1 cellular context compared by ENCODE assay signal in genomic region chr12:116373610-116374606, GRCh38.
TF ChIP-seq lines count a peak whose summit lies in the region.

No MANE protein-coding gene starts in this region.

TF ChIP-seq in H1, 55 proteins besides CTCF, POLR2A, EP300 and RAD21:
- no peak for TF ChIP-seq MAFK (IDR thresholded peaks at IDR 0.05; ENCODE audit: low read depth, low read length)
- no peak for TF ChIP-seq CBX5 (IDR thresholded peaks at IDR 0.05; ENCODE audit: low read depth, low read length)
- TF ChIP-seq RNF2 (IDR thresholded peaks at IDR 0.05; ENCODE audit: borderline replicate concordance, low read depth, low read length, missing control alignments, poor library complexity, severe bottlenecking), result no peak
- TF ChIP-seq BRCA1 (IDR thresholded peaks at IDR 0.05; ENCODE audit: low read depth, low read length), result no peak
- no peak for TF ChIP-seq FOSL1 (IDR thresholded peaks at IDR 0.05; ENCODE audit: insufficient read depth, low read depth, low read length)
- no peak for TF ChIP-seq KDM4A (IDR thresholded peaks at IDR 0.05; ENCODE audit: low read depth, low read length, severe bottlenecking)
- TF ChIP-seq TCF12 (IDR thresholded peaks at IDR 0.05; ENCODE audit: low read depth, low read length), result no peak
- no peak for TF ChIP-seq CHD2 (IDR thresholded peaks at IDR 0.05; ENCODE audit: low read length)
- TF ChIP-seq CHD1 (IDR thresholded peaks at IDR 0.05; ENCODE audit: low read depth, low read length), result no peak
- TF ChIP-seq GABPA (IDR thresholded peaks at IDR 0.05; ENCODE audit: borderline replicate concordance, insufficient read depth, low read length), result no peak
- TF ChIP-seq CREB1 (IDR thresholded peaks at IDR 0.05), result no peak
